Comparison of ENCODE assay signal across 8 cellular contexts in the genomic region with DNA sequence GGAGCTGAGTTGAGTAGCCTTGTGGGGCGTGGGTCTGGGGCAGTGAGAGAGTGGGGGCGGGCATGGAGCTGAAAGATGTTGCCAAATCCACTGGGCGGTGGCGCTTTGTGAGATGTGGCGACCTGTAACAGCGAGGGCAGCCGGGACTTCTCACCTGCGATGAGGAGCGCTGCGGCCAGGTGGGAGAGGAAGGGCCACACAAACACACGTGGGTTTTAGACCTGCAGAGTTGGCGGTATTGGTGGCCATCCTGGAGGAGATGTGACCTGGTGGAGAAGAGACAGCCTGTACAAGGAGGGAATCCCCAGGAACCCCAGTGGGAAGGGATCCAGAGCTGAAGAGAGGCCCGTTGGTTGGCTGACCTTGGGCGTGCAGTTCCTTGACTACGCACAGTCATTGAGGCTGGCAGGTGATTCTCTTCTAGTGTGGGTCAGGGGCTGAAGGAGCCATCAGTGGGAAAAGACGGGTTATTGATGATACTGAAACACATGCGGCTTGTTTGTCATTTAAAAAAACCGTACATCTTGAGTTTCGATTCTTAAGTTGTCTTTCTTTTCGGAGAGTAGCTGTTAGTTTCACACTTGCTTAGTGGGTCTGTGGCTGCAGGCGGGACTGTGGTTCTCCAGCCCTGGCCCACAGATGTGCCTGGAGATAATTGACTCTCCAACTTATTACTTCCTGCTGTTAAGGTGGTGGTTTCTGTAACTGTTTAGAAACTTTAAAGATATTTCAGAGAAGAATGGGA. TPM values are rescaled to one million over a fixed set of nuclear protein-coding genes. Genes with fewer than 3 reads are reported as not detected.
DNase-seq lines count a peak whose midpoint lies in the region; ATAC-seq and TF ChIP-seq lines count a peak whose summit lies in the region.

No MANE protein-coding gene starts in this region.

- no peaks in the 10 kb centered on the region for H3K9me3 Mint-ChIP-seq in T-cell
- H3K9me3 Mint-ChIP-seq in stimulated activated memory B cell treated with anti-CD40 and anti-IgM and Interleukin-4, amounts not matched to agents 10 μg/mL and 1 μg/mL and 100 μg/mL, for 72 hours = no peaks in the 10 kb centered on the region

- no peaks in the 10 kb centered on the region for H3K27me3 Mint-ChIP-seq in T-cell
- no peaks in the 10 kb centered on the region for H3K27me3 Mint-ChIP-seq in stimulated activated memory B cell treated with anti-CD40 and anti-IgM and Interleukin-4, amounts not matched to agents 10 μg/mL and 1 μg/mL and 100 μg/mL, for 72 hours

- DNase-seq in T-cell (peak in 32 of 34 experiments; percentile 29 to 73 (median 55)), breast epithelium (ENCODE audit: low spot score in 2 of 2) (no peak), COLO829 (ENCODE audit: low spot score) (no peak), SW 1271 (lab: John Stamatoyannopoulos, UW) (no peak), heart right ventricle (no peak)

- H3K27ac Mint-ChIP-seq in T-cell = peak overlapping the region; percentile 86 to 92
- peak overlapping the region; percentile 82 for H3K27ac Mint-ChIP-seq in stimulated activated memory B cell treated with anti-CD40 and anti-IgM and Interleukin-4, amounts not matched to agents 10 μg/mL and 1 μg/mL and 100 μg/mL, for 72 hours

- H3K27ac ChIP-seq in breast epithelium (peak overlapping the region in 1 of 2 donors; percentile 20), heart right ventricle (peak overlapping the region in 1 of 10 donors; percentile 89)

- H3K4me1 Mint-ChIP-seq in T-cell = peaks cover 63 to 67% (median 66%) of the 10 kb centered on the region in 3 donors
- peaks cover 63% of the 10 kb centered on the region for H3K4me1 Mint-ChIP-seq in stimulated activated memory B cell treated with anti-CD40 and anti-IgM and Interleukin-4, amounts not matched to agents 10 μg/mL and 1 μg/mL and 100 μg/mL, for 72 hours

- TF ChIP-seq CTCF in breast epithelium (IDR thresholded peaks at IDR 0.05) (no peak), heart right ventricle (IDR thresholded peaks at IDR 0.05) (no peak)

- peaks cover 0 to 8% of the 10 kb centered on the region in 2 donors for H3K4me1 ChIP-seq in breast epithelium
- peaks cover 0 to 83% (median 55%) of the 10 kb centered on the region in 9 donors for H3K4me1 ChIP-seq in heart right ventricle

- peak; percentile 46 for ATAC-seq in GM18870 (IDR thresholded peaks at IDR 0.05; ENCODE audit: unreplicated experiment)
- peak; percentile 41 for ATAC-seq in HG02938 (IDR thresholded peaks at IDR 0.05; ENCODE audit: unreplicated experiment)
- ATAC-seq in T-cell (replicated peaks in 1 of 4) = peak in 3 of 4 experiments; percentile 18 to 30 (median 21)
- ATAC-seq in stimulated activated memory B cell treated with anti-CD40 and anti-IgM and Interleukin-4, amounts not matched to agents 10 μg/mL and 1 μg/mL and 100 μg/mL, for 72 hours = peak; percentile 61
- no peak for ATAC-seq in heart right ventricle

- peak overlapping the region in 2 of 3 donors; percentile 3 to 5 for H3K4me3 ChIP-seq in breast epithelium
- peak overlapping the region in 4 of 10 donors; percentile 5 to 98 (median 92) for H3K4me3 ChIP-seq in heart right ventricle

- H3K27me3 ChIP-seq in breast epithelium (no peaks in the 10 kb centered on the region), heart right ventricle (no peaks in the 10 kb centered on the region)

- intact Hi-C loops in breast epithelium (cut with DNase I; ENCODE audit: low total_unique reads) = no loop called here
- intact Hi-C loops in heart right ventricle (cut with DNase I) = no loop called here

- H3K36me3 ChIP-seq in breast epithelium (no peaks in the 10 kb centered on the region), heart right ventricle (no peaks in the 10 kb centered on the region)

- H3K4me3 Mint-ChIP-seq in T-cell = peak overlapping the region; percentile 75 to 81 (median 79)
- H3K4me3 Mint-ChIP-seq in stimulated activated memory B cell treated with anti-CD40 and anti-IgM and Interleukin-4, amounts not matched to agents 10 μg/mL and 1 μg/mL and 100 μg/mL, for 72 hours = peak overlapping the region; percentile 76

- 83 to 86% methylated on average over 21 of the region's 21 CpGs for WGBS in heart right ventricle, 2 donors

- CTCF ChIA-PET in T-cell (lab: Charles Lee) = interaction anchor here in 1 of 2 donors (1.5 kb wide), 1 partner anchor 25 kb away, joined by 10 read pairs; no protein-coding TSS in a partner anchor

- H3K36me3 Mint-ChIP-seq in T-cell = peaks cover 4% of the 10 kb centered on the region
- no peaks in the 10 kb centered on the region for H3K36me3 Mint-ChIP-seq in stimulated activated memory B cell treated with anti-CD40 and anti-IgM and Interleukin-4, amounts not matched to agents 10 μg/mL and 1 μg/mL and 100 μg/mL, for 72 hours

- no peaks in the 10 kb centered on the region for H3K9me3 ChIP-seq in breast epithelium
- H3K9me3 ChIP-seq in heart right ventricle = no peaks in the 10 kb centered on the region

- POLR2A ChIA-PET in T-cell (lab: Charles Lee) = no interaction called here

- TF ChIP-seq POLR2A in breast epithelium (IDR thresholded peaks at IDR 0.05) = no peak

RNA-seq across cellular contexts. Expression of a gene that starts 2.4 kb away (rescaled TPM):
- total RNA-seq in T-cell (10 to 100 TPM; 20.3 to 41.5 (median 30.8) TPM), breast epithelium (10 to 100 TPM in 1 of 3 donors, 1 to 10 TPM in 2; 6.2 to 15.0 (median 7.2) TPM), heart right ventricle (10 to 100 TPM; 12.4 to 17.2 (median 14.0) TPM)
- 10 to 100 TPM; 13.9 to 15.2 TPM for polyA plus RNA-seq in heart right ventricle

RNA-seq across cellular contexts. Expression of a gene that starts 51.1 kb away (rescaled TPM):
- total RNA-seq in T-cell (100 to 1,000 TPM; 150 to 169 (median 165) TPM), breast epithelium (100 to 1,000 TPM; 111 to 122 (median 115) TPM), heart right ventricle (100 to 1,000 TPM in 1 of 10 donors, 10 to 100 TPM in 9; 64.0 to 102 (median 68.2) TPM)
- polyA plus RNA-seq in heart right ventricle = 10 to 100 TPM; 48.6 to 81.5 TPM

Comparison
In these comparisons a context has a peak if more than half of its experiments do, and no peak if none do; other contexts are left out.
1. ATAC-seq: peak in GM18870 (single experiment), HG02938 (single experiment), T-cell (3 of 4) and stimulated activated memory B cell treated with anti-CD40 and anti-IgM and Interleukin-4, amounts not matched to agents 10 μg/mL and 1 μg/mL and 100 μg/mL, for 72 hours (single experiment); none in heart right ventricle (0 of 8).
2. DNase-seq: peak in T-cell (32 of 34); none in breast epithelium (0 of 2), COLO829 (single experiment), SW 1271 (0 of 2) and heart right ventricle (0 of 2).